ENCODE assay signal across 11 cellular contexts in genomic region chr6:10532392-10532791, GRCh38. TPM values are rescaled to one million over a fixed set of nuclear protein-coding genes. Genes with fewer than 3 reads are reported as not detected.
DNase-seq lines count a peak whose midpoint lies in the region; ATAC-seq and TF ChIP-seq lines count a peak whose summit lies in the region.
"Had no signal": no experiment of that assay in that cellular context is flagged by ENCODE, and none has a peak within 500 bp of the region (broad histone marks: within the 10 kb centered on the region; RNA-seq: fewer than 3 reads in every experiment).

No MANE protein-coding gene starts in this region.

- no peaks in the 10 kb centered on the region for H3K9me3 Mint-ChIP-seq in activated naive CD4-positive, alpha-beta T cell treated with anti-CD3 and anti-CD28 coated beads, Interleukin-2, amount 50 U/mL, for 24 hours
- peaks cover 0 to 4% of the 10 kb centered on the region in 2 donors for H3K9me3 Mint-ChIP-seq in activated naive CD4-positive, alpha-beta T cell treated with anti-CD3 and anti-CD28 coated beads, Interleukin-2, amount 50 U/mL, for 72 hours
- H3K9me3 Mint-ChIP-seq in IgD-negative memory B cell = no peaks in the 10 kb centered on the region
- no peaks in the 10 kb centered on the region for H3K9me3 Mint-ChIP-seq in dendritic cell treated with granulocyte-macrophage colony-stimulating factor and Interleukin-4, amounts not matched to agents 40 ng/mL and 50 ng/mL, for 4 days

- TF ChIP-seq POLR2A in stomach (IDR thresholded peaks at IDR 0.05) = no peak

- peaks cover 0 to 3% (median 0%) of the 10 kb centered on the region in 4 donors for H3K36me3 ChIP-seq in stomach

- peak overlapping the region in 3 of 5 donors; percentile 36 to 48 (median 48) for H3K27ac ChIP-seq in stomach

- no peak for DNase-seq in activated naive CD4-positive, alpha-beta T cell treated with anti-CD3 and anti-CD28 coated beads, Interleukin-2, amount 50 U/mL, for 72 hours (ENCODE audit: low spot score in 2 of 2)
- DNase-seq in stomach = no peak
- DNase-seq in NOMO-1 treated with DMSO at 0.1 percent for 48 hours (lab: John Stamatoyannopoulos, UW; ENCODE audit: unreplicated experiment) = no peak
- DNase-seq: mammary epithelial cell, MV-4-11, nucleus accumbens had no signal

- H3K27ac Mint-ChIP-seq in activated naive CD4-positive, alpha-beta T cell treated with anti-CD3 and anti-CD28 coated beads, Interleukin-2, amount 50 U/mL, for 24 hours = peak overlapping the region; percentile 51
- H3K27ac Mint-ChIP-seq in activated naive CD4-positive, alpha-beta T cell treated with anti-CD3 and anti-CD28 coated beads, Interleukin-2, amount 50 U/mL, for 72 hours = no peak overlapping the region
- peak overlapping the region in 2 of 3 donors; percentile 93 to 99 for H3K27ac Mint-ChIP-seq in IgD-negative memory B cell
- H3K27ac Mint-ChIP-seq in dendritic cell treated with granulocyte-macrophage colony-stimulating factor and Interleukin-4, amounts not matched to agents 40 ng/mL and 50 ng/mL, for 4 days = peak overlapping the region; percentile 86

- peak overlapping the region in 3 of 4 donors; percentile 37 to 47 (median 38) for H3K4me3 ChIP-seq in stomach

- intact Hi-C loops in dendritic cell treated with granulocyte-macrophage colony-stimulating factor and Interleukin-4, amounts not matched to agents 40 ng/mL and 50 ng/mL, for 4 days (cut with micrococcal nuclease) = no loop called here
- intact Hi-C loops in stomach (cut with DNase I; ENCODE audit: low total_unique reads) = no loop called here

- H3K4me1 ChIP-seq in stomach = peaks cover 0 to 70% (median 28%) of the 10 kb centered on the region in 4 donors

- H3K27me3 Mint-ChIP-seq in activated naive CD4-positive, alpha-beta T cell treated with anti-CD3 and anti-CD28 coated beads, Interleukin-2, amount 50 U/mL, for 24 hours = no peaks in the 10 kb centered on the region
- H3K27me3 Mint-ChIP-seq in IgD-negative memory B cell = peaks cover 2% of the 10 kb centered on the region
- H3K27me3 Mint-ChIP-seq in dendritic cell treated with granulocyte-macrophage colony-stimulating factor and Interleukin-4, amounts not matched to agents 40 ng/mL and 50 ng/mL, for 4 days = no peaks in the 10 kb centered on the region

- H3K9me3 ChIP-seq in stomach = no peaks in the 10 kb centered on the region

- peak overlapping the region; percentile 40 for H3K4me3 Mint-ChIP-seq in activated naive CD4-positive, alpha-beta T cell treated with anti-CD3 and anti-CD28 coated beads, Interleukin-2, amount 50 U/mL, for 24 hours
- H3K4me3 Mint-ChIP-seq in IgD-negative memory B cell = peak overlapping the region; percentile 83 to 97 (median 87)
- H3K4me3 Mint-ChIP-seq in dendritic cell treated with granulocyte-macrophage colony-stimulating factor and Interleukin-4, amounts not matched to agents 40 ng/mL and 50 ng/mL, for 4 days = peak overlapping the region; percentile 75

- TF ChIP-seq CTCF in stomach (IDR thresholded peaks at IDR 0.05) = no peak

- peaks cover 6% of the 10 kb centered on the region for H3K36me3 Mint-ChIP-seq in activated naive CD4-positive, alpha-beta T cell treated with anti-CD3 and anti-CD28 coated beads, Interleukin-2, amount 50 U/mL, for 24 hours
- peaks cover 0 to 11% of the 10 kb centered on the region in 2 donors for H3K36me3 Mint-ChIP-seq in activated naive CD4-positive, alpha-beta T cell treated with anti-CD3 and anti-CD28 coated beads, Interleukin-2, amount 50 U/mL, for 72 hours
- no peaks in the 10 kb centered on the region for H3K36me3 Mint-ChIP-seq in IgD-negative memory B cell
- H3K36me3 Mint-ChIP-seq in dendritic cell treated with granulocyte-macrophage colony-stimulating factor and Interleukin-4, amounts not matched to agents 40 ng/mL and 50 ng/mL, for 4 days (ENCODE audit: low read depth) = peaks cover 32% of the 10 kb centered on the region

- WGBS in stomach, 5 donors = 72 to 81% (median 76%) methylated on average over 8 of the region's 8 CpGs

- ATAC-seq in activated naive CD4-positive, alpha-beta T cell treated with anti-CD3 and anti-CD28 coated beads, Interleukin-2, amount 50 U/mL, for 72 hours = no peak
- ATAC-seq in GM21576 (IDR thresholded peaks at IDR 0.05; ENCODE audit: unreplicated experiment) = no peak
- no peak for ATAC-seq in activated CD4-positive, CD25-positive, alpha-beta regulatory T cell treated with anti-CD3 and anti-CD28 coated beads, Interleukin-2, amount 50 U/mL, for 24 hours

- peaks cover 65% of the 10 kb centered on the region for H3K4me1 Mint-ChIP-seq in activated naive CD4-positive, alpha-beta T cell treated with anti-CD3 and anti-CD28 coated beads, Interleukin-2, amount 50 U/mL, for 24 hours
- H3K4me1 Mint-ChIP-seq in IgD-negative memory B cell = peaks cover 46 to 57% (median 50%) of the 10 kb centered on the region in 3 donors
- peaks cover 85% of the 10 kb centered on the region for H3K4me1 Mint-ChIP-seq in dendritic cell treated with granulocyte-macrophage colony-stimulating factor and Interleukin-4, amounts not matched to agents 40 ng/mL and 50 ng/mL, for 4 days (ENCODE audit: low read depth)

- no peaks in the 10 kb centered on the region for H3K27me3 ChIP-seq in stomach

- TF ChIP-seq EP300 in stomach (IDR thresholded peaks at IDR 0.05) = no peak

RNA-seq across cellular contexts. Expression of gene GCNT2, which starts 11.2 kb away (rescaled TPM):
- 1 to 10 TPM in 1 of 2 donors, under 1 TPM in 1; 0.82 to 5.0 TPM for total RNA-seq in activated naive CD4-positive, alpha-beta T cell treated with anti-CD3 and anti-CD28 coated beads, Interleukin-2, amount 50 U/mL, for 72 hours
- 6.0 TPM for polyA plus RNA-seq in IgD-negative memory B cell
- 100 to 1,000 TPM in 1 of 5 donors, 10 to 100 TPM in 4; 22.0 to 132 (median 50.0) TPM for total RNA-seq in stomach
- polyA plus RNA-seq in stomach = 10 to 100 TPM in 1 of 3 donors, 1 to 10 TPM in 2; 4.5 to 11.6 (median 7.3) TPM

Comparison
In these comparisons a context has a peak if more than half of its experiments do, and no peak if none do; other contexts are left out.
1. H3K27ac Mint-ChIP-seq: peak in activated naive CD4-positive, alpha-beta T cell treated with anti-CD3 and anti-CD28 coated beads, Interleukin-2, amount 50 U/mL, for 24 hours (single experiment), IgD-negative memory B cell (2 of 3) and dendritic cell treated with granulocyte-macrophage colony-stimulating factor and Interleukin-4, amounts not matched to agents 40 ng/mL and 50 ng/mL, for 4 days (single experiment); none in activated naive CD4-positive, alpha-beta T cell treated with anti-CD3 and anti-CD28 coated beads, Interleukin-2, amount 50 U/mL, for 72 hours (0 of 2).
2. Peak in every context shown above with its lines, with median percentiles within 50 percentile points of each other: H3K4me3 Mint-ChIP-seq.